25 cellular contexts compared by ENCODE assay signal in the genomic region with DNA sequence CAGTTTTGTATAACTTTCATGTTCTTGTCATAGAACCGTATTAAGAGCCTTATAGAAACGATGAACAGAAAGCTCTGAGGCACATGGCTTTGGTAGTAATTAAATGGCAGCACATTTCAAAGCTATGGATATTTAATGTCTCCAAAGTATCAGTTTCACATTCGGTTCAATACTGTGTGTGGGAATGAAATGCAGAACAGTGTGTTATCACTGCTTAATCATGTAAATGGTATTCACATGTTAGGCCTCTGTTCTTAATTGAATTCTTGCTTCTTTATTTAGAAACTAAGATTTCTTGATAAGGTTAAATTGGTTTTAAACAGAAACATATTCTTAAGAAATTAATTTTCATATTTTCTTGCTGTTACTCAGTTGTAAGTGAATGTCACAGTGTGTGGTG.
DNase-seq lines count a peak whose midpoint lies in the region; ATAC-seq and TF ChIP-seq lines count a peak whose summit lies in the region.
"Had no signal": no experiment of that assay in that cellular context is flagged by ENCODE, and none has a peak within 500 bp of the region (broad histone marks: within the 10 kb centered on the region; RNA-seq: fewer than 3 reads in every experiment).

No MANE protein-coding gene starts in this region.

- peaks cover 44% of the 10 kb centered on the region for H3K4me1 Mint-ChIP-seq in osteocyte (ENCODE audit: unreplicated experiment)
- no peaks in the 10 kb centered on the region for H3K4me1 Mint-ChIP-seq in CD14-positive monocyte
- H3K4me1 Mint-ChIP-seq: CD8-positive, alpha-beta memory T cell had no signal

- H3K4me3 Mint-ChIP-seq in osteocyte (ENCODE audit: unreplicated experiment): peak overlapping the region; percentile 60
- no peak overlapping the region for H3K4me3 Mint-ChIP-seq in CD14-positive monocyte
- H3K4me3 Mint-ChIP-seq: activated naive CD8-positive, alpha-beta T cell; brain; CD8-positive, alpha-beta memory T cell; nephron; stimulated activated naive CD8-positive, alpha-beta T cell treated with anti-CD3 and anti-CD28 coated beads, Interleukin-15, Interleukin-2, amounts not matched to agents 100 ng/mL and 50 ng/mL, for 24 hours had no signal

- POLR2A ChIA-PET in SK-N-SH (lab: Yijun Ruan, JAX): no interaction called here

- H3K9ac ChIP-seq in SK-N-SH: no peak overlapping the region

- no peak for TF ChIP-seq CTCF in SK-N-SH (IDR thresholded peaks at IDR 0.05)
- no peak for TF ChIP-seq CTCF in osteocyte (IDR thresholded peaks at IDR 0.05)
- no peak for TF ChIP-seq CTCF in CD14-positive monocyte (IDR thresholded peaks at IDR 0.05)

- no peaks in the 10 kb centered on the region for H3K9me2 ChIP-seq in SK-N-SH

- no peaks in the 10 kb centered on the region for H3K27me3 ChIP-seq in SK-N-SH (ENCODE audit: insufficient read depth)
- H3K27me3 ChIP-seq: gastrocnemius medialis, tibial nerve had no signal

- peak overlapping the region; percentile 61 for H2AFZ ChIP-seq in SK-N-SH (ENCODE audit: low read depth)

- WGBS in SK-N-SH (ENCODE audit: low lambda C conversion rate): 31% methylated on average over 3 of the region's 3 CpGs

- no peaks in the 10 kb centered on the region for H4K20me1 ChIP-seq in SK-N-SH (ENCODE audit: insufficient read depth)

- no peak for ATAC-seq in GM21526 (IDR thresholded peaks at IDR 0.05; ENCODE audit: low FRiP score, unreplicated experiment)
- ATAC-seq: gastrocnemius medialis had no signal

- H3K4me2 ChIP-seq in SK-N-SH: peak overlapping the region; percentile 26; the same call in 1 of the 2 replicates

- H3F3A ChIP-seq in SK-N-SH (replicated peaks; ENCODE audit: insufficient read depth): peaks cover 4% of the 10 kb centered on the region

- H3K9me3 Mint-ChIP-seq in osteocyte (ENCODE audit: unreplicated experiment) (no peaks in the 10 kb centered on the region), CD14-positive monocyte (no peaks in the 10 kb centered on the region)
- H3K9me3 Mint-ChIP-seq: brain; nephron; stimulated activated naive CD8-positive, alpha-beta T cell treated with anti-CD3 and anti-CD28 coated beads, Interleukin-15, Interleukin-2, amounts not matched to agents 100 ng/mL and 50 ng/mL, for 24 hours had no signal

- H3K27me3 Mint-ChIP-seq in osteocyte (ENCODE audit: unreplicated experiment) (no peaks in the 10 kb centered on the region), CD14-positive monocyte (ENCODE audit: low read depth in 3 of 3) (no peaks in the 10 kb centered on the region)
- H3K27me3 Mint-ChIP-seq: activated naive CD8-positive, alpha-beta T cell; brain; CD8-positive, alpha-beta memory T cell; stimulated activated naive CD8-positive, alpha-beta T cell treated with anti-CD3 and anti-CD28 coated beads, Interleukin-15, Interleukin-2, amounts not matched to agents 100 ng/mL and 50 ng/mL, for 24 hours had no signal

- peaks cover 3 to 5% of the 10 kb centered on the region in 2 experiments; a peak in 2 of 4 replicates for H3K4me1 ChIP-seq in SK-N-SH (ENCODE audit: control insufficient read depth in 1 of 2, insufficient read depth in 2 of 2, low read depth in 1 of 2, low read length in 1 of 2)
- H3K4me1 ChIP-seq: gastrocnemius medialis, HAP-1 had no signal

- H3K36me3 Mint-ChIP-seq in osteocyte (ENCODE audit: unreplicated experiment): no peaks in the 10 kb centered on the region
- H3K36me3 Mint-ChIP-seq in CD14-positive monocyte: no peaks in the 10 kb centered on the region
- H3K36me3 Mint-ChIP-seq: activated naive CD8-positive, alpha-beta T cell; brain; CD8-positive, alpha-beta memory T cell had no signal

- H3K27ac ChIP-seq in SK-N-SH (ENCODE audit: low read depth in 2 of 2, low read length in 1 of 2): peak overlapping the region; percentile 39 to 51; a peak in 3 of 4 replicates
- H3K27ac ChIP-seq: gastrocnemius medialis, RWPE1, tibial nerve had no signal

- no peaks in the 10 kb centered on the region for H3K79me2 ChIP-seq in SK-N-SH (ENCODE audit: insufficient read depth)

- no peaks in the 10 kb centered on the region for H3K9me3 ChIP-seq in SK-N-SH
- H3K9me3 ChIP-seq: gastrocnemius medialis, HAP-1, tibial nerve had no signal

- CTCF ChIA-PET in SK-N-SH (lab: Yijun Ruan, JAX): interaction anchor here (1.2 kb wide), 1 partner anchor 9 kb away, joined by 3 read pairs; no protein-coding TSS in a partner anchor

- no peak overlapping the region for H3K4me3 ChIP-seq in SK-N-SH (ENCODE audit: low read depth in 2 of 2, low read length in 1 of 2)
- H3K4me3 ChIP-seq: gastrocnemius medialis, HAP-1, tibial nerve had no signal

- DNase-seq in ELR (ENCODE audit: low read depth) (peak; percentile 47), SK-N-SH (no peak), fibroblast of peridontal ligament (ENCODE audit: extremely low read depth) (peak; percentile 42), osteocyte (ENCODE audit: extremely low spot score, unreplicated experiment) (no peak), CD14-positive monocyte (ENCODE audit: low spot score) (no peak), DMS 273 treated with DMSO at 0.1 percent for 48 hours (lab: John Stamatoyannopoulos, UW) (no peak)
- DNase-seq in activated CD4-positive, alpha-beta T cell treated with anti-CD3 and anti-CD28 coated beads, Interleukin-2, amount 50 U/mL, for 48 hours: no peak
- DNase-seq: activated CD4-positive, alpha-beta T cell treated with anti-CD3 and anti-CD28 coated beads for 1 hour; CD8-positive, alpha-beta memory T cell; cortex of kidney; DMS79; gastrocnemius medialis; NCI-H1105; NCI-H524 treated with DMSO at 0.1 percent for 48 hours; posterior cingulate gyrus; small intestine; stimulated activated CD4-positive, alpha-beta T cell treated with anti-CD3 and anti-CD28 coated beads, Interleukin-4, amount 100 ng/mL, for 1 hour had no signal

- no peak for TF ChIP-seq EP300 in SK-N-SH (IDR thresholded peaks at IDR 0.05; ENCODE audit: borderline replicate concordance in 1 of 2, low read depth in 1 of 2, low read length in 1 of 2)

- intact Hi-C loops in CD14-positive monocyte (cut with micrococcal nuclease): no loop called here

- no peaks in the 10 kb centered on the region for H3K36me3 ChIP-seq in SK-N-SH (replicated peaks in 1 of 2; ENCODE audit: control insufficient read depth in 1 of 2, insufficient read depth in 2 of 2, low read length in 1 of 2)
- H3K36me3 ChIP-seq: gastrocnemius medialis, HAP-1, tibial nerve had no signal

- TF ChIP-seq RAD21 in SK-N-SH (IDR thresholded peaks at IDR 0.05; ENCODE audit: low read length): no peak

- peak overlapping the region; percentile 74 for H3K27ac Mint-ChIP-seq in osteocyte (ENCODE audit: unreplicated experiment)
- no peak overlapping the region for H3K27ac Mint-ChIP-seq in CD14-positive monocyte
- H3K27ac Mint-ChIP-seq: activated naive CD8-positive, alpha-beta T cell; brain; CD8-positive, alpha-beta memory T cell; stimulated activated naive CD8-positive, alpha-beta T cell treated with anti-CD3 and anti-CD28 coated beads, Interleukin-15, Interleukin-2, amounts not matched to agents 100 ng/mL and 50 ng/mL, for 24 hours had no signal

TF ChIP-seq in SK-N-SH, 30 proteins besides CTCF, POLR2A, EP300 and RAD21:
- TF ChIP-seq, protein P1, sequence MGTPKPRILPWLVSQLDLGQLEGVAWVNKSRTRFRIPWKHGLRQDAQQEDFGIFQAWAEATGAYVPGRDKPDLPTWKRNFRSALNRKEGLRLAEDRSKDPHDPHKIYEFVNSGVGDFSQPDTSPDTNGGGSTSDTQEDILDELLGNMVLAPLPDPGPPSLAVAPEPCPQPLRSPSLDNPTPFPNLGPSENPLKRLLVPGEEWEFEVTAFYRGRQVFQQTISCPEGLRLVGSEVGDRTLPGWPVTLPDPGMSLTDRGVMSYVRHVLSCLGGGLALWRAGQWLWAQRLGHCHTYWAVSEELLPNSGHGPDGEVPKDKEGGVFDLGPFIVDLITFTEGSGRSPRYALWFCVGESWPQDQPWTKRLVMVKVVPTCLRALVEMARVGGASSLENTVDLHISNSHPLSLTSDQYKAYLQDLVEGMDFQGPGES (IDR thresholded peaks at IDR 0.05; ENCODE audit: low read depth, low read length): no peak
- TF ChIP-seq RCOR1 (IDR thresholded peaks at IDR 0.05; ENCODE audit: low read length): 0 out of 2 replicates have a peak, but pooled peaks have one; percentile 41

Comparison
In these comparisons a context has a peak if more than half of its experiments do, and no peak if none do; other contexts are left out.
1. DNase-seq: peak in ELR (single experiment) and fibroblast of peridontal ligament (single experiment); none in SK-N-SH (single experiment), osteocyte (single experiment), activated CD4-positive, alpha-beta T cell treated with anti-CD3 and anti-CD28 coated beads, Interleukin-2, amount 50 U/mL, for 48 hours (0 of 2), CD14-positive monocyte (single experiment) and DMS 273 treated with DMSO at 0.1 percent for 48 hours (single experiment).